Comparison of ENCODE assay signal across 8 cellular contexts in genomic region chr9:14315754-14316573, GRCh38. TPM values are rescaled to one million over a fixed set of nuclear protein-coding genes. Genes with fewer than 3 reads are reported as not detected.
DNase-seq lines count a peak whose midpoint lies in the region; FAIRE-seq and TF ChIP-seq lines count a peak whose summit lies in the region.

No MANE protein-coding gene starts in this region.

- no peak for TF ChIP-seq POLR2A in H1 (IDR thresholded peaks at IDR 0.05; ENCODE audit: control extremely low read depth in 1 of 2, low read depth in 2 of 2, low read length in 2 of 2)

- H3K4ac ChIP-seq in H1 (replicated peaks; ENCODE audit: insufficient read length, low read depth, low read length) (peak overlapping the region; percentile 5), mesenchymal stem cell (ENCODE audit: low read depth in 1 of 2, low read length in 2 of 2) (peak overlapping the region in 1 of 2 experiments; percentile 59)

- H2BK15ac ChIP-seq in H1 (ENCODE audit: low read length) (no peak overlapping the region), mesenchymal stem cell (ENCODE audit: low read depth, poor library complexity, severe bottlenecking) (peak overlapping the region; percentile 95)

- H2AFZ ChIP-seq in H1 (ENCODE audit: low read length) = peak overlapping the region; percentile 76; the same call in 1 of the 2 replicates
- no peak overlapping the region for H2AFZ ChIP-seq in mesenchymal stem cell (ENCODE audit: low read depth, low read length)

- H4K8ac ChIP-seq in H1 (ENCODE audit: extremely low read depth, insufficient read depth, low read length) (peak overlapping the region; percentile 81), mesenchymal stem cell (ENCODE audit: low read length) (peak overlapping the region; percentile 81)

- H3K4me3 ChIP-seq in H1 (ENCODE audit: extremely low read depth in 1 of 4, insufficient read depth in 2 of 4, low read depth in 3 of 4, low read length in 4 of 4) (peak overlapping the region; percentile 62 to 85 (median 72)), mesenchymal stem cell (ENCODE audit: insufficient read depth in 1 of 2, low read depth in 1 of 2, low read length in 2 of 2) (peak overlapping the region; percentile 77 to 86)

- H3K9ac ChIP-seq in H1 (replicated peaks in 1 of 4; ENCODE audit: extremely low read depth in 1 of 4, low read depth in 3 of 4, low read length in 3 of 4) (peak overlapping the region; percentile 54 to 74 (median 66)), mesenchymal stem cell (ENCODE audit: low read length) (peak overlapping the region; percentile 90)

- POLR2A ChIA-PET in H1 (lab: Charles Lee; ENCODE audit: partially characterized antibody) = interaction anchor here (1.0 to 2.6 kb wide), 8 partner anchors 29 to 442 kb away, joined by 3 to 26 read pairs (median 4); no protein-coding TSS in a partner anchor

- no peak overlapping the region for H3K14ac ChIP-seq in H1 (ENCODE audit: insufficient read length)
- H3K14ac ChIP-seq in mesenchymal stem cell (ENCODE audit: low read length in 2 of 2) = no peak overlapping the region

- DNase-seq in NCI-H748 (lab: John Stamatoyannopoulos, UW; ENCODE audit: unreplicated experiment) (peak; percentile 69), NCI-H748 treated with DMSO at 0.1 percent for 48 hours (lab: John Stamatoyannopoulos, UW) (no peak), H1 (ENCODE audit: low read depth in 1 of 2, low spot score in 2 of 2) (peak in 1 of 2 experiments; percentile 77), mesenchymal stem cell (peak; percentile 32), ureter (ENCODE audit: low spot score) (peak; percentile 49), NCI-H2107 (lab: John Stamatoyannopoulos, UW) (no peak)
- no peak for DNase-seq in stimulated activated CD8-positive, alpha-beta memory T cell treated with anti-CD3 and anti-CD28 coated beads, Interleukin-4, amount 100 ng/mL, for 48 hours

- H2AK5ac ChIP-seq in H1 (ENCODE audit: low read depth, low read length) (no peak overlapping the region), mesenchymal stem cell (ENCODE audit: low read length, severe bottlenecking) (no peak overlapping the region)

- H3K56ac ChIP-seq in H1 (replicated peaks; ENCODE audit: insufficient read length, low read depth, low read length) = peak overlapping the region; percentile 67

- no peak for TF ChIP-seq EP300 in H1 (IDR thresholded peaks at IDR 0.05; ENCODE audit: borderline replicate concordance in 1 of 2, low read depth in 2 of 2, low read length in 2 of 2)

- H3K27ac ChIP-seq in H1 (ENCODE audit: low read depth, low read length) = peak overlapping the region; percentile 78; the same call in 1 of the 2 replicates
- peak overlapping the region; percentile 39 for H3K27ac ChIP-seq in mesenchymal stem cell (ENCODE audit: low read length, poor library complexity, severe bottlenecking)

- FAIRE-seq in H1 (lab: Jason Lieb, UNC) = peak; percentile 42

- H3K4me1 ChIP-seq in H1 (replicated peaks in 1 of 4; ENCODE audit: control insufficient read depth in 3 of 4, insufficient read depth in 4 of 4, low read length in 3 of 4) = peaks cover 14 to 31% (median 18%) of the 10 kb centered on the region in 4 experiments
- peaks cover 4% of the 10 kb centered on the region for H3K4me1 ChIP-seq in mesenchymal stem cell (ENCODE audit: control insufficient read depth, insufficient read depth, low read depth, low read length)

- H3K36me3 ChIP-seq in H1 (ENCODE audit: control insufficient read depth in 2 of 4, insufficient read depth in 4 of 4, low read length in 3 of 4) (no peaks in the 10 kb centered on the region), mesenchymal stem cell (ENCODE audit: control insufficient read depth in 1 of 2, insufficient read depth in 2 of 2, low read depth in 1 of 2, low read length in 2 of 2) (no peaks in the 10 kb centered on the region)

- H2BK5ac ChIP-seq in H1 (ENCODE audit: low read depth, low read length) (peak overlapping the region; percentile 69), mesenchymal stem cell (ENCODE audit: low read depth, low read length, poor library complexity, severe bottlenecking) (no peak overlapping the region)

- H3K23me2 ChIP-seq in H1 (ENCODE audit: low read depth, low read length) = peaks cover 13% of the 10 kb centered on the region

- peak overlapping the region; percentile 87 for H4K5ac ChIP-seq in H1 (ENCODE audit: insufficient read length, low read depth, low read length)

- H2BK120ac ChIP-seq in H1 (replicated peaks; ENCODE audit: low read depth, low read length) = no peak overlapping the region
- no peak overlapping the region for H2BK120ac ChIP-seq in mesenchymal stem cell (ENCODE audit: low read depth, low read length)

- H2BK12ac ChIP-seq in H1 (ENCODE audit: low read depth, low read length) = peak overlapping the region; percentile 88
- peak overlapping the region in 1 of 2 experiments; percentile 51 for H2BK12ac ChIP-seq in mesenchymal stem cell (ENCODE audit: low read length in 2 of 2)

- no peak for TF ChIP-seq CTCF in H1 (IDR thresholded peaks at IDR 0.05; ENCODE audit: control extremely low read depth in 1 of 3, insufficient read depth in 1 of 3, low read depth in 1 of 3, low read length in 3 of 3)

- H3K79me2 ChIP-seq in H1 (ENCODE audit: control insufficient read depth in 1 of 2, insufficient read depth in 2 of 2, low read length in 2 of 2) = peaks cover 0 to 17% of the 10 kb centered on the region in 2 experiments; a peak in 3 of 4 replicates

- H3K23ac ChIP-seq in H1 (ENCODE audit: insufficient read length) = peak overlapping the region; percentile 7
- H3K23ac ChIP-seq in mesenchymal stem cell (ENCODE audit: low read length in 2 of 2) = no peak overlapping the region

- peak overlapping the region; percentile 77 for H4K91ac ChIP-seq in H1 (replicated peaks; ENCODE audit: insufficient read length, low read length)
- no peak overlapping the region for H4K91ac ChIP-seq in mesenchymal stem cell (ENCODE audit: low read length)

- TF ChIP-seq RAD21 in H1 (IDR thresholded peaks at IDR 0.05 in 1 of 2, conservative IDR thresholded peaks at IDR 0.05 in 1 of 2; ENCODE audit: low read depth in 2 of 2, low read length in 2 of 2) = no peak

- no peak overlapping the region for H2BK20ac ChIP-seq in H1 (ENCODE audit: low read length)

- H3K18ac ChIP-seq in H1 (ENCODE audit: extremely low read depth, low read length) = peak overlapping the region; percentile 89
- H3K18ac ChIP-seq in mesenchymal stem cell (ENCODE audit: low read depth in 1 of 2, low read length in 2 of 2) = peak overlapping the region; percentile 8 to 89

- no peaks in the 10 kb centered on the region for H3K9me3 ChIP-seq in H1 (ENCODE audit: insufficient read depth in 2 of 2, low read depth in 1 of 2, low read length in 1 of 2)
- no peaks in the 10 kb centered on the region for H3K9me3 ChIP-seq in mesenchymal stem cell (ENCODE audit: control insufficient read depth, low read length)

- H3K27me3 ChIP-seq in H1 (replicated peaks in 1 of 4; ENCODE audit: control insufficient read depth in 3 of 4, extremely low read depth in 1 of 4, insufficient read depth in 3 of 4, low read length in 3 of 4) (peaks cover 0 to 11% (median 2%) of the 10 kb centered on the region in 4 experiments; a peak in 3 of 7 replicates), mesenchymal stem cell (ENCODE audit: control insufficient read depth in 1 of 2, insufficient read depth in 1 of 2, low read length in 2 of 2) (no peaks in the 10 kb centered on the region)

- CTCF ChIA-PET in H1 (lab: Charles Lee; ENCODE audit: partially characterized antibody) = interaction anchor here (1.1 to 3.4 kb wide), 4 partner anchors 32 to 114 kb away, joined by 3 to 18 read pairs (median 6); no protein-coding TSS in a partner anchor

- no peaks in the 10 kb centered on the region for H4K20me1 ChIP-seq in H1 (replicated peaks in 1 of 2; ENCODE audit: control insufficient read depth in 1 of 2, insufficient read depth in 2 of 2, low read length in 2 of 2)

- WGBS in H1 (ENCODE audit: extremely low coverage in 1 of 2, insufficient coverage in 1 of 2, insufficient read length in 1 of 2, insufficient replicate concordance in 2 of 2, low coverage in 1 of 2, low lambda C conversion rate in 2 of 2, missing lambda C conversion rate in 1 of 2), 2 experiments = 1% methylated on average over 35 of the region's 46 CpGs; no CpG with 5 or more reads in 1 of the 2 experiments
- WGBS in mesenchymal stem cell = 3% methylated on average over 42 of the region's 46 CpGs

- peak overlapping the region; percentile 83 to 90 for H3K4me2 ChIP-seq in H1 (ENCODE audit: insufficient read depth in 1 of 2, low read depth in 2 of 2, low read length in 2 of 2)
- H3K4me2 ChIP-seq in mesenchymal stem cell (ENCODE audit: low read length, poor library complexity, severe bottlenecking) = peak overlapping the region; percentile 83

- H3K79me1 ChIP-seq in H1 (ENCODE audit: low read depth, low read length) (no peaks in the 10 kb centered on the region), mesenchymal stem cell (replicated peaks; ENCODE audit: low read length, poor library complexity, severe bottlenecking) (peaks cover 2% of the 10 kb centered on the region)

TF ChIP-seq in PFSK-1, 5 proteins besides CTCF, POLR2A, EP300 and RAD21 (continues in another document):
- TF ChIP-seq TAF1 (IDR thresholded peaks at IDR 0.05; ENCODE audit: borderline replicate concordance, insufficient read depth, low read length) = peak; percentile 47; the same call in 1 of the 2 replicates
- TF ChIP-seq POLR2AphosphoS5 (IDR thresholded peaks at IDR 0.05; ENCODE audit: low read depth, low read length) = peak; percentile 65
- no peak for TF ChIP-seq FOXP2 (optimal IDR thresholded peaks at IDR 0.05; ENCODE audit: borderline replicate concordance, extremely low read depth, extremely low read length, insufficient read depth)

TF ChIP-seq in H1, 55 proteins besides CTCF, POLR2A, EP300 and RAD21 (continues in another document):
- TF ChIP-seq RBBP5 (IDR thresholded peaks at IDR 0.05; ENCODE audit: borderline replicate concordance, low read depth, low read length) = peak; percentile 53; the same call in 1 of the 2 replicates
- 0 out of 4 replicates have a peak, but pooled peaks of 1 of the 2 experiments have one; percentile 16 for TF ChIP-seq SIN3A (conservative IDR thresholded peaks at IDR 0.05 in 1 of 2, IDR thresholded peaks at IDR 0.05 in 1 of 2; ENCODE audit: low read depth in 1 of 2, low read length in 2 of 2)
- TF ChIP-seq KDM4A (IDR thresholded peaks at IDR 0.05; ENCODE audit: low read depth, low read length, severe bottlenecking) = peak; percentile 40

RNA-seq across cellular contexts. Expression of gene NFIB, which starts 2.0 kb away (rescaled TPM):
- polyA plus RNA-seq in PFSK-1 (2012; ENCODE audit: insufficient read length, low read depth) = 16.6 TPM
- 11.6 and 13.1 TPM in 2 replicates for total RNA-seq in H1 (2021; fragmentation: NEBNext Ultra II Directional; extraction: Animal tissue kit (Norgen Biotek cat#: 25700))
- polyA plus RNA-seq in H1 (2011; rRNA removed) = 2.1 and 2.6 TPM in 2 replicates
- polyA plus RNA-seq in H1 (2011; cell fraction: cytosol; rRNA removed) = 2.1 TPM
- polyA plus RNA-seq in H1 (2011; cell fraction: nucleus; rRNA removed) = 14.2 TPM
- polyA plus RNA-seq in H1 (2012, experiment 1 of 2) = 3.8 to 6.3 TPM (median 4.5 TPM) in 4 replicates
- polyA plus RNA-seq in H1 (2012, experiment 2 of 2) = 0.62 TPM
- polyA plus RNA-seq in H1 (2013, experiment 1 of 2) = 5.5 TPM
- polyA plus RNA-seq in H1 (2013, experiment 2 of 2) = 4.7 TPM
- polyA minus RNA-seq in H1 (2011; rRNA and poly(A)+ RNA removed) = 25.7 and 40.9 TPM in 2 replicates
- polyA minus RNA-seq in H1 (2011; cell fraction: cytosol; rRNA and poly(A)+ RNA removed) = 4.4 TPM
- polyA minus RNA-seq in H1 (2011; cell fraction: nucleus; rRNA and poly(A)+ RNA removed) = 54.6 TPM
- polyA plus RNA-seq in mesenchymal stem cell (2013, experiment 1 of 2) = 1.2 TPM
- polyA plus RNA-seq in mesenchymal stem cell (2013, experiment 2 of 2) = 0.78 TPM
- 99.1 TPM for total RNA-seq in ureter

Comparison
In these comparisons a context has a peak if more than half of its experiments do, and no peak if none do; other contexts are left out.
1. DNase-seq: peak in NCI-H748 (single experiment), mesenchymal stem cell (single experiment) and ureter (single experiment); none in NCI-H748 treated with DMSO at 0.1 percent for 48 hours (single experiment), NCI-H2107 (single experiment) and stimulated activated CD8-positive, alpha-beta memory T cell treated with anti-CD3 and anti-CD28 coated beads, Interleukin-4, amount 100 ng/mL, for 48 hours (single experiment).